In the genomic region with DNA sequence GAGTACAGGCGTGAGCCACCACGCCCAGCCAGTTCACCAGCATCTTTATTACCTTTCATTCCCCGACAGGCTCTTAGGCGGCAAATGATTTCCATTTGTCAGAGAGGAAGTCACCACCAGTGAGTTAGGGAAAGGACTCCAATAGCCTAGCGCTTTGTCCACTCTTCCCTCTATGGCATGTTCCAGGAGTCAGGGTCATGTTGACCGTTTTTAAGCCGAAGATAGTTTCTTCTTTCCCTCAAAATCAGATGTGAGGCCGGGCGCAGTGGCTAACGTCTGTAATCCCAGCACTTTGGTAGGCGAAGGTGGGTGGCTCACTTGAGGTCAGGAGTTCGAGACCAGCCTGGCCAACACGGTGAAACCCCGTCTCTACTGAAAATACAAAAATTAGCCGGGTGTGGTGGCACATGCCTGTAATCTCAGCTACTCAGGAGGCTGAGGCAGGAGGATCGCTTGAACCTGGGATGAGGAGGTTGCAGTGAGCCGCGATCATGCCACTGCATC, we compare ENCODE assay signal across 1 cellular context.
A peak's percentile ranks its signal among the peaks of the same experiment; 100 is the strongest.
TF ChIP-seq lines count a peak whose summit lies in the region.

No MANE protein-coding gene starts in this region.

TF ChIP-seq in K562, 482 proteins besides CTCF, POLR2A, EP300 and RAD21:
- 0 out of 2 replicates have a peak, but pooled peaks have one; percentile 17 for TF ChIP-seq ZFX (CRISPR knock-in tag; IDR thresholded peaks at IDR 0.05)
